10 cellular contexts compared by ENCODE assay signal in the genomic region with DNA sequence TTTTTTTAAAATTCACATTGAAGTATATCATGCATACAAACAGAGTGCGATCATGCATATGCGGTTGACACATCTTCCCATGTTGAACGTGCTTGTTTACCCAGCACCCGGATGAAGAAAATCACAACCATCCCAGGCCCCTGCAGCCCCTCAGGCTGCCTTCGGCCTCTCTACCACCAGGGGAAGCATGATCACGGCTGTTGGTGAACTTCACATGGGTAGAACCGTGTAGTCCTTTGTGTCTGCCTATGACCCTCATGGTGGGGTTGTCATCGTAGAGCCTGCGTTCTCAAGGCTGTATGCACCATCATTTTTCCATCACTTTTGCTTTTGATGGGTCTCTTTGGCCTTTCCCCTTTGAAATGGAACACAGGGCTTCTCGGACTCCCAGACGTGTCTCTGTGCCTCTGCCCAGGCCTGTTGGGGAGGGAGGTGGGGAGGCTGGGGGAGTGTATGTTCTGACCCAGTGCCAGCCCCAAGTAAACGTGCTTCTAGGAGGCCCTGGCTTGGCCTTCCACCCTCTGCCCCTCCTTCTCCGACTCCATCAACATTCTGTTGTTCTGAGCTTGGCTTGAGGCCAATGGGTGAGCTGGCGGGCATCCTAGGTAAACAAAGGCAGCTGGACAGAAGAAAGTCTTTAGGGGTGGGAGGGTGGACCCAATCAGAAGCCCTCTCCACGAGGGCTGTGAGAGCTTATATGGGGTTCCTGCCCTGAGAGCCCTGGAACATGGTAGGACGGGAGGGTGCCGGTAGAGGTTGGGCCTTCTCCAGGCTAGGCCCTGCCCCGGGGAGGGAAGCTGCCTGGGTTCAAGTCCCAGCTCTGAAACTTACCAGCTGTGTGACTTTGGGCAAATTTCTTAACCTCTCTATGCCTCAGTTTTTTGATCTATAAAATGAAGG. TPM values are rescaled to one million over a fixed set of nuclear protein-coding genes. Genes with fewer than 3 reads are reported as not detected.
DNase-seq lines count a peak whose midpoint lies in the region; ATAC-seq, FAIRE-seq and TF ChIP-seq lines count a peak whose summit lies in the region.
"Had no signal": no experiment of that assay in that cellular context is flagged by ENCODE, and none has a peak within 500 bp of the region (broad histone marks: within the 10 kb centered on the region; RNA-seq: fewer than 3 reads in every experiment).

No MANE protein-coding gene starts in this region.

- H3K9ac ChIP-seq in SK-N-SH (no peak overlapping the region), stomach smooth muscle (ENCODE audit: low read length in 2 of 2) (peak overlapping the region in 1 of 2 donors; percentile 42)

- intact Hi-C loops in left cardiac atrium (cut with DNase I), result no loop called here

- H3K27ac ChIP-seq in SK-N-SH (ENCODE audit: low read depth in 2 of 2, low read length in 1 of 2), result peak overlapping the region; percentile 82 to 86
- H3K27ac ChIP-seq in stomach smooth muscle (ENCODE audit: low read length), result peak overlapping the region; percentile 80

- H3K9me2 ChIP-seq in SK-N-SH, result no peaks in the 10 kb centered on the region

- peak; percentile 97 for DNase-seq in NCI-H1092 (lab: John Stamatoyannopoulos, UW)
- DNase-seq in SK-N-SH, result no peak
- DNase-seq in left cardiac atrium, result peak; percentile 85
- DNase-seq in NCI-H226, result no peak
- DNase-seq in frontal cortex (ENCODE audit: low spot score in 2 of 2), result no peak
- no peak for DNase-seq in stimulated activated CD4-positive, alpha-beta T cell treated with anti-CD3 and anti-CD28 coated beads, Interleukin-2, amount 100 ng/mL, for 48 hours
- DNase-seq: activated CD4-positive, alpha-beta T cell treated with anti-CD3 and anti-CD28 coated beads, Interleukin-2, amount 50 U/mL, for 48 hours had no signal

- no peak for FAIRE-seq in frontal cortex (lab: Jason Lieb, UNC)
- FAIRE-seq: GM12878 had no signal

- H3K4me3 ChIP-seq in SK-N-SH (ENCODE audit: low read depth in 2 of 2, low read length in 1 of 2) (no peak overlapping the region), stomach smooth muscle (ENCODE audit: low read length in 2 of 2) (no peak overlapping the region)
- H3K4me3 ChIP-seq: GM12878 had no signal

- H3K36me3 ChIP-seq in SK-N-SH (replicated peaks in 1 of 2; ENCODE audit: control insufficient read depth in 1 of 2, insufficient read depth in 2 of 2, low read length in 1 of 2), result peaks cover 0 to 13% of the 10 kb centered on the region in 2 experiments
- H3K36me3 ChIP-seq in stomach smooth muscle (ENCODE audit: control insufficient read depth in 2 of 2, insufficient read depth in 2 of 2, low read length in 2 of 2), result peaks cover 0 to 9% of the 10 kb centered on the region in 2 donors

- H3K4me1 ChIP-seq in SK-N-SH (ENCODE audit: control insufficient read depth in 1 of 2, insufficient read depth in 2 of 2, low read depth in 1 of 2, low read length in 1 of 2), result peaks cover 28 to 29% of the 10 kb centered on the region in 2 experiments
- H3K4me1 ChIP-seq in stomach smooth muscle (ENCODE audit: control insufficient read depth, insufficient read depth, low read length), result peaks cover 34% of the 10 kb centered on the region

- no peaks in the 10 kb centered on the region for H3K79me2 ChIP-seq in SK-N-SH (ENCODE audit: insufficient read depth)

- H3K4me2 ChIP-seq in SK-N-SH, result peak overlapping the region; percentile 24; the same call in 1 of the 2 replicates

- peaks cover 55% of the 10 kb centered on the region for H3F3A ChIP-seq in SK-N-SH (replicated peaks; ENCODE audit: insufficient read depth)

- ATAC-seq in left cardiac atrium, result peak; percentile 59 to 61
- ATAC-seq in HG02970 (IDR thresholded peaks at IDR 0.05; ENCODE audit: low FRiP score, unreplicated experiment), result no peak
- ATAC-seq: GM12878 had no signal

- no peak for TF ChIP-seq RAD21 in SK-N-SH (IDR thresholded peaks at IDR 0.05; ENCODE audit: low read length)

- H2AFZ ChIP-seq in SK-N-SH (ENCODE audit: low read depth), result no peak overlapping the region

- CTCF ChIA-PET in SK-N-SH (lab: Yijun Ruan, JAX), result interaction anchor here (0.8 to 2.3 kb wide), 5 partner anchors 13 to 95 kb away, joined by 3 to 8 read pairs (median 4); no protein-coding TSS in a partner anchor

- TF ChIP-seq CTCF in SK-N-SH (IDR thresholded peaks at IDR 0.05), result peak; percentile 23; the same call in 1 of the 2 replicates

- 68% methylated on average over 15 of the region's 18 CpGs for WGBS in SK-N-SH (ENCODE audit: low lambda C conversion rate)

- TF ChIP-seq EP300 in SK-N-SH (IDR thresholded peaks at IDR 0.05; ENCODE audit: borderline replicate concordance in 1 of 2, low read depth in 1 of 2, low read length in 1 of 2), result peak in 1 of 2 experiments; percentile 58; a peak in 1 of 4 replicates

- H3K27me3 ChIP-seq in SK-N-SH (ENCODE audit: insufficient read depth), result no peaks in the 10 kb centered on the region
- no peaks in the 10 kb centered on the region for H3K27me3 ChIP-seq in stomach smooth muscle (ENCODE audit: control insufficient read depth in 1 of 2, insufficient read depth in 2 of 2, low read length in 2 of 2)

- POLR2A ChIA-PET in SK-N-SH (lab: Yijun Ruan, JAX), result no interaction called here

- H3K9me3 ChIP-seq in SK-N-SH (no peaks in the 10 kb centered on the region), stomach smooth muscle (ENCODE audit: control insufficient read depth in 2 of 2, low read length in 2 of 2) (no peaks in the 10 kb centered on the region)

- H4K20me1 ChIP-seq in SK-N-SH (ENCODE audit: insufficient read depth), result no peaks in the 10 kb centered on the region

TF ChIP-seq in SK-N-SH, 30 proteins besides CTCF, POLR2A, EP300 and RAD21 (continues in another document):
- TF ChIP-seq TEAD4 (IDR thresholded peaks at IDR 0.05; ENCODE audit: borderline replicate concordance, insufficient read depth), result 0 out of 2 replicates have a peak, but pooled peaks have one; percentile 62
- no peak; the same call in 1 of the 2 replicates for TF ChIP-seq FOSL2 (IDR thresholded peaks at IDR 0.05; ENCODE audit: borderline replicate concordance, low read depth)
- TF ChIP-seq SIN3A (IDR thresholded peaks at IDR 0.05; ENCODE audit: borderline replicate concordance, low read depth, low read length), result no peak
- TF ChIP-seq CHD2 (IDR thresholded peaks at IDR 0.05; ENCODE audit: low read length, partially characterized antibody), result no peak
- peak; percentile 91 for TF ChIP-seq RXRA (IDR thresholded peaks at IDR 0.05; ENCODE audit: borderline replicate concordance, low read depth)
- no peak for TF ChIP-seq MXI1 (IDR thresholded peaks at IDR 0.05; ENCODE audit: low read depth, low read length)
- no peak for TF ChIP-seq EZH2phosphoT487 (IDR thresholded peaks at IDR 0.05; ENCODE audit: borderline replicate concordance, low read depth)
- TF ChIP-seq, protein P1, sequence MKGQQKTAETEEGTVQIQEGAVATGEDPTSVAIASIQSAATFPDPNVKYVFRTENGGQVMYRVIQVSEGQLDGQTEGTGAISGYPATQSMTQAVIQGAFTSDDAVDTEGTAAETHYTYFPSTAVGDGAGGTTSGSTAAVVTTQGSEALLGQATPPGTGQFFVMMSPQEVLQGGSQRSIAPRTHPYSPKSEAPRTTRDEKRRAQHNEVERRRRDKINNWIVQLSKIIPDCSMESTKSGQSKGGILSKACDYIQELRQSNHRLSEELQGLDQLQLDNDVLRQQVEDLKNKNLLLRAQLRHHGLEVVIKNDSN (IDR thresholded peaks at IDR 0.05; ENCODE audit: borderline replicate concordance, low read depth), result no peak
- no peak for TF ChIP-seq SMC3 (IDR thresholded peaks at IDR 0.05; ENCODE audit: low read depth, low read length)
- TF ChIP-seq, protein P2, sequence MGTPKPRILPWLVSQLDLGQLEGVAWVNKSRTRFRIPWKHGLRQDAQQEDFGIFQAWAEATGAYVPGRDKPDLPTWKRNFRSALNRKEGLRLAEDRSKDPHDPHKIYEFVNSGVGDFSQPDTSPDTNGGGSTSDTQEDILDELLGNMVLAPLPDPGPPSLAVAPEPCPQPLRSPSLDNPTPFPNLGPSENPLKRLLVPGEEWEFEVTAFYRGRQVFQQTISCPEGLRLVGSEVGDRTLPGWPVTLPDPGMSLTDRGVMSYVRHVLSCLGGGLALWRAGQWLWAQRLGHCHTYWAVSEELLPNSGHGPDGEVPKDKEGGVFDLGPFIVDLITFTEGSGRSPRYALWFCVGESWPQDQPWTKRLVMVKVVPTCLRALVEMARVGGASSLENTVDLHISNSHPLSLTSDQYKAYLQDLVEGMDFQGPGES (IDR thresholded peaks at IDR 0.05; ENCODE audit: low read depth, low read length), result no peak
- TF ChIP-seq FOXM1 (IDR thresholded peaks at IDR 0.05; ENCODE audit: low read depth), result no peak
- TF ChIP-seq, protein P3, sequence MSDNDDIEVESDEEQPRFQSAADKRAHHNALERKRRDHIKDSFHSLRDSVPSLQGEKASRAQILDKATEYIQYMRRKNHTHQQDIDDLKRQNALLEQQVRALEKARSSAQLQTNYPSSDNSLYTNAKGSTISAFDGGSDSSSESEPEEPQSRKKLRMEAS (IDR thresholded peaks at IDR 0.05; ENCODE audit: low read depth), result no peak
- no peak for TF ChIP-seq RCOR1 (IDR thresholded peaks at IDR 0.05; ENCODE audit: low read length)
- TF ChIP-seq NRF1 (IDR thresholded peaks at IDR 0.05; ENCODE audit: low read depth, low read length), result no peak
- TF ChIP-seq POLR2AphosphoS5 (IDR thresholded peaks at IDR 0.05; ENCODE audit: low read depth, low read length), result peak; percentile 63; the same call in 1 of the 2 replicates
- TF ChIP-seq, protein P4, sequence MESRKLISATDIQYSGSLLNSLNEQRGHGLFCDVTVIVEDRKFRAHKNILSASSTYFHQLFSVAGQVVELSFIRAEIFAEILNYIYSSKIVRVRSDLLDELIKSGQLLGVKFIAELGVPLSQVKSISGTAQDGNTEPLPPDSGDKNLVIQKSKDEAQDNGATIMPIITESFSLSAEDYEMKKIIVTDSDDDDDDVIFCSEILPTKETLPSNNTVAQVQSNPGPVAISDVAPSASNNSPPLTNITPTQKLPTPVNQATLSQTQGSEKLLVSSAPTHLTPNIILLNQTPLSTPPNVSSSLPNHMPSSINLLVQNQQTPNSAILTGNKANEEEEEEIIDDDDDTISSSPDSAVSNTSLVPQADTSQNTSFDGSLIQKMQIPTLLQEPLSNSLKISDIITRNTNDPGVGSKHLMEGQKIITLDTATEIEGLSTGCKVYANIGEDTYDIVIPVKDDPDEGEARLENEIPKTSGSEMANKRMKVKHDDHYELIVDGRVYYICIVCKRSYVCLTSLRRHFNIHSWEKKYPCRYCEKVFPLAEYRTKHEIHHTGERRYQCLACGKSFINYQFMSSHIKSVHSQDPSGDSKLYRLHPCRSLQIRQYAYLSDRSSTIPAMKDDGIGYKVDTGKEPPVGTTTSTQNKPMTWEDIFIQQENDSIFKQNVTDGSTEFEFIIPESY (IDR thresholded peaks at IDR 0.05; ENCODE audit: borderline replicate concordance, low read depth), result no peak
- TF ChIP-seq NFIC (IDR thresholded peaks at IDR 0.05; ENCODE audit: borderline replicate concordance), result peak; percentile 99

RNA-seq across cellular contexts. Expression of a gene that starts 39.7 kb away (rescaled TPM):
- 548 and 676 TPM in 2 replicates for polyA plus RNA-seq in SK-N-SH (2012; rRNA removed)
- polyA plus RNA-seq in SK-N-SH (2012; cell fraction: cytosol; rRNA removed), result 278 and 460 TPM in 2 replicates
- 675 and 717 TPM in 2 replicates for polyA plus RNA-seq in SK-N-SH (2012; cell fraction: nucleus; rRNA removed)
- 100 to 1,000 TPM; 383 to 695 TPM for total RNA-seq in left cardiac atrium
- 3.3 TPM for total RNA-seq in frontal cortex

Comparison
In these comparisons a context has a peak if more than half of its experiments do, and no peak if none do; other contexts are left out.
1. DNase-seq: peak in NCI-H1092 (single experiment) and left cardiac atrium (single experiment); none in SK-N-SH (single experiment), NCI-H226 (single experiment), frontal cortex (0 of 2) and stimulated activated CD4-positive, alpha-beta T cell treated with anti-CD3 and anti-CD28 coated beads, Interleukin-2, amount 100 ng/mL, for 48 hours (0 of 2).
2. RNA of a gene that starts 39.7 kb away (total RNA-seq): 383 to 695 TPM in left cardiac atrium; 3.3 TPM in frontal cortex (single experiment); every median in the first group is over 10 times any median in the second.